Comparison of ENCODE assay signal across 24 cellular contexts in the genomic region with DNA sequence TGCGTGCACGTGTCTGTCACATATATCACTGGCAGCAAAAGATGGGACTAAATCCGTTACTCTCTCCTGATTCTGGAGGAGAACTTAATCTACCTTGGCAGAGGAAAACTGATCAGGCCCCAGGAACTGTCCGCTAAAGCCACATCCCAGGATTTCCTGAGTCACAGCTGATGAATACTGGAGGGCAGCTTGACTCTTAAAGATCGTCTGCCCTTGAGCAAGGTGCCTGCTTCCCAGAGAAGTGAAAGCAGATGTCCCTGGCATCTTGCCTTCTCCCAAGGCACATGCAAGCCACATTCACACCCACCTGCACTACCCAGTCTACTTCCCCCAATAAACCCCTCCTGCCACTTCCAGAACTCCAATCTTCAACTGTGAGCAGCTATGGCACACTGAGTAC.
DNase-seq lines count a peak whose midpoint lies in the region; TF ChIP-seq lines count a peak whose summit lies in the region.
"Had no signal": no experiment of that assay in that cellular context is flagged by ENCODE, and none has a peak within 500 bp of the region (broad histone marks: within the 10 kb centered on the region; RNA-seq: fewer than 3 reads in every experiment).

No MANE protein-coding gene starts in this region.

- TF ChIP-seq CTCF in fibroblast of mammary gland (conservative IDR thresholded peaks at IDR 0.05; ENCODE audit: control insufficient read depth, insufficient read depth, low read depth, low read length) (no peak), thyroid gland (IDR thresholded peaks at IDR 0.05) (no peak)

- 77 to 80% methylated on average over 5 of the region's 5 CpGs for WGBS in thyroid gland, 2 donors

- TF ChIP-seq POLR2A in thyroid gland (IDR thresholded peaks at IDR 0.05): no peak

- no peak overlapping the region for H3K27ac ChIP-seq in thyroid gland
- H3K27ac ChIP-seq: adrenal gland, epithelial cell of prostate, heart right ventricle, PC-9, sigmoid colon, upper lobe of left lung had no signal

- no peaks in the 10 kb centered on the region for H3K27me3 ChIP-seq in thyroid gland
- H3K27me3 ChIP-seq: adrenal gland, heart right ventricle, sigmoid colon, upper lobe of left lung had no signal

- intact Hi-C loops in thyroid gland (cut with DNase I): no loop called here

- no peaks in the 10 kb centered on the region for H3K4me1 ChIP-seq in thyroid gland
- H3K4me1 ChIP-seq: adrenal gland, heart right ventricle, sigmoid colon, upper lobe of left lung had no signal

- H3K4me3 ChIP-seq in fibroblast of mammary gland (ENCODE audit: control insufficient read depth, low read depth, low read length): no peak overlapping the region
- H3K4me3 ChIP-seq in thyroid gland (replicated peaks in 1 of 3): no peak overlapping the region
- H3K4me3 ChIP-seq: adrenal gland, heart right ventricle, PC-9, sigmoid colon, upper lobe of left lung had no signal

- no peaks in the 10 kb centered on the region for H3K36me3 ChIP-seq in thyroid gland
- H3K36me3 ChIP-seq: adrenal gland had no signal

- DNase-seq in EL (peak; percentile 25), M059J (ENCODE audit: low read depth) (peak; percentile 88), fibroblast of mammary gland (ENCODE audit: low read depth) (peak; percentile 41), thyroid gland (peak; percentile 10 to 45), putamen (ENCODE audit: low spot score) (no peak), OCI-M2 (lab: John Stamatoyannopoulos, UW; ENCODE audit: unreplicated experiment) (no peak), amniotic stem cell (lab: John Stamatoyannopoulos, UW) (no peak)
- DNase-seq: activated CD4-positive, alpha-beta T cell treated with anti-CD3 and anti-CD28 coated beads, Interleukin-2, amount 10 ng/mL, durations not matched to agents 7 days and 5 days; activated naive CD4-positive, alpha-beta T cell treated with anti-CD3 and anti-CD28 coated beads for 36 hours; activated T-cell treated with anti-CD3 and anti-CD28 coated beads, Interleukin-2, amount 50 U/mL, for 72 hours; CD4-positive, alpha-beta memory T cell; heart right ventricle; left cardiac atrium; MM.1S; NCI-H1436 treated with DMSO at 0.1 percent for 48 hours; NCI-H510A; PC-9; SIG-M5; sigmoid colon; stimulated activated CD4-positive, alpha-beta T cell treated with anti-CD3 and anti-CD28 coated beads, Interleukin-4, amount 100 ng/mL, for 4 hours; substantia nigra had no signal

- no peaks in the 10 kb centered on the region for H3K9me3 ChIP-seq in thyroid gland
- H3K9me3 ChIP-seq: adrenal gland, heart right ventricle, sigmoid colon, upper lobe of left lung had no signal

Comparison
In these comparisons a context has a peak if more than half of its experiments do, and no peak if none do; other contexts are left out.
1. DNase-seq: peak in EL (single experiment), M059J (single experiment), fibroblast of mammary gland (single experiment) and thyroid gland (2 of 2); none in putamen (single experiment), OCI-M2 (single experiment) and amniotic stem cell (single experiment).